In genomic region chr17:74860999-74861553, GRCh38 we compare ENCODE assay signal across 11 cellular contexts. TPM values are rescaled to one million over a fixed set of nuclear protein-coding genes. Genes with fewer than 3 reads are reported as not detected.
DNase-seq lines count a peak whose midpoint lies in the region; ATAC-seq and TF ChIP-seq lines count a peak whose summit lies in the region.
"Had no signal": no experiment of that assay in that cellular context is flagged by ENCODE, and none has a peak within 500 bp of the region (broad histone marks: within the 10 kb centered on the region; RNA-seq: fewer than 3 reads in every experiment).

No MANE protein-coding gene starts in this region.

- peaks cover 9% of the 10 kb centered on the region for H3K4me1 Mint-ChIP-seq in activated CD4-positive, alpha-beta T cell treated with anti-CD3 and anti-CD28 coated beads, Interleukin-2, amount 10 ng/mL, durations not matched to agents 24 days and 14 days
- peaks cover 32% of the 10 kb centered on the region for H3K4me1 Mint-ChIP-seq in activated B cell treated with CpG ODN at 0.5 μM for 24 hours
- peaks cover 47% of the 10 kb centered on the region for H3K4me1 Mint-ChIP-seq in stimulated activated memory B cell treated with anti-CD40 and anti-IgM and Interleukin-4, amounts not matched to agents 10 μg/mL and 1 μg/mL and 100 μg/mL, for 72 hours

- H3K9me3 Mint-ChIP-seq in activated CD4-positive, alpha-beta T cell treated with anti-CD3 and anti-CD28 coated beads, Interleukin-2, amount 10 ng/mL, durations not matched to agents 24 days and 14 days: no peaks in the 10 kb centered on the region
- H3K9me3 Mint-ChIP-seq in activated B cell treated with CpG ODN at 0.5 μM for 24 hours: no peaks in the 10 kb centered on the region
- H3K9me3 Mint-ChIP-seq in stimulated activated memory B cell treated with anti-CD40 and anti-IgM and Interleukin-4, amounts not matched to agents 10 μg/mL and 1 μg/mL and 100 μg/mL, for 72 hours: no peaks in the 10 kb centered on the region

- no peak for ATAC-seq in activated B cell treated with CpG ODN at 0.5 μM for 24 hours (ENCODE audit: low read depth)
- ATAC-seq in stimulated activated memory B cell treated with anti-CD40 and anti-IgM and Interleukin-4, amounts not matched to agents 10 μg/mL and 1 μg/mL and 100 μg/mL, for 72 hours: no peak
- ATAC-seq in HG03039 (IDR thresholded peaks at IDR 0.05; ENCODE audit: unreplicated experiment): no peak
- ATAC-seq in GM18870 (IDR thresholded peaks at IDR 0.05; ENCODE audit: unreplicated experiment): no peak
- ATAC-seq: gastroesophageal sphincter had no signal

- peaks cover 15% of the 10 kb centered on the region for H3K36me3 Mint-ChIP-seq in activated CD4-positive, alpha-beta T cell treated with anti-CD3 and anti-CD28 coated beads, Interleukin-2, amount 10 ng/mL, durations not matched to agents 24 days and 14 days (ENCODE audit: low read depth)
- H3K36me3 Mint-ChIP-seq in activated B cell treated with CpG ODN at 0.5 μM for 24 hours (ENCODE audit: low read depth): no peaks in the 10 kb centered on the region
- no peaks in the 10 kb centered on the region for H3K36me3 Mint-ChIP-seq in stimulated activated memory B cell treated with anti-CD40 and anti-IgM and Interleukin-4, amounts not matched to agents 10 μg/mL and 1 μg/mL and 100 μg/mL, for 72 hours

- in situ Hi-C loops in ACHN (cut with HindIII; ENCODE audit: low pct_ligation_motif_present, low pct_unique_long_range_greater_than_20kb, low sequenced_read_pairs): no loop called here

- no peak overlapping the region for H3K27ac Mint-ChIP-seq in activated CD4-positive, alpha-beta T cell treated with anti-CD3 and anti-CD28 coated beads, Interleukin-2, amount 10 ng/mL, durations not matched to agents 24 days and 14 days
- H3K27ac Mint-ChIP-seq in activated B cell treated with CpG ODN at 0.5 μM for 24 hours: no peak overlapping the region
- H3K27ac Mint-ChIP-seq in stimulated activated memory B cell treated with anti-CD40 and anti-IgM and Interleukin-4, amounts not matched to agents 10 μg/mL and 1 μg/mL and 100 μg/mL, for 72 hours: peak overlapping the region; percentile 42

- CTCF ChIA-PET in activated B cell treated with CpG ODN at 0.5 μM for 24 hours (lab: Charles Lee): interaction anchor here (0.8 to 8.1 kb wide), 7 partner anchors 12 to 123 kb away, joined by 3 to 95 read pairs (median 6); partner anchors contain the start of genes FDXR and NAT9

- TF ChIP-seq CTCF in activated B cell treated with CpG ODN at 0.5 μM for 24 hours (IDR thresholded peaks at IDR 0.05): no peak

- H3K27me3 Mint-ChIP-seq in activated CD4-positive, alpha-beta T cell treated with anti-CD3 and anti-CD28 coated beads, Interleukin-2, amount 10 ng/mL, durations not matched to agents 24 days and 14 days: peaks cover 47% of the 10 kb centered on the region
- H3K27me3 Mint-ChIP-seq in activated B cell treated with CpG ODN at 0.5 μM for 24 hours: peaks cover 34% of the 10 kb centered on the region
- H3K27me3 Mint-ChIP-seq in stimulated activated memory B cell treated with anti-CD40 and anti-IgM and Interleukin-4, amounts not matched to agents 10 μg/mL and 1 μg/mL and 100 μg/mL, for 72 hours: peaks cover 75% of the 10 kb centered on the region

- peak overlapping the region; percentile 44 for H3K4me3 ChIP-seq in iPS-18c (ENCODE audit: insufficient read depth, low read depth, low read length)
- H3K4me3 ChIP-seq: SJSA1 had no signal

- intact Hi-C loops in activated CD4-positive, alpha-beta T cell treated with anti-CD3 and anti-CD28 coated beads, Interleukin-2, amount 10 ng/mL, durations not matched to agents 24 days and 14 days (cut with micrococcal nuclease): no loop called here
- intact Hi-C loops in activated B cell treated with CpG ODN at 0.5 μM for 24 hours (cut with micrococcal nuclease): loop anchor here (2.0 to 5.0 kb wide), 2 partner anchors 20 to 294 kb away; partner anchors contain the start of gene CD300H

- POLR2A ChIA-PET in activated B cell treated with CpG ODN at 0.5 μM for 24 hours (lab: Charles Lee): interaction anchor here (0.6 to 4.7 kb wide), 3 partner anchors 12 to 303 kb away, joined by 4 to 28 read pairs (median 5); partner anchors contain the start of gene FDXR

- peak; percentile 65 for DNase-seq in activated CD4-positive, alpha-beta T cell treated with anti-CD3 and anti-CD28 coated beads, Interleukin-2, amount 10 ng/mL, durations not matched to agents 24 days and 14 days
- no peak for DNase-seq in activated CD4-positive, alpha-beta T cell treated with anti-CD3 and anti-CD28 coated beads for 48 hours
- no peak for DNase-seq in activated B cell treated with CpG ODN at 0.5 μM for 24 hours
- no peak for DNase-seq in ACHN

- H3K4me3 Mint-ChIP-seq in activated CD4-positive, alpha-beta T cell treated with anti-CD3 and anti-CD28 coated beads, Interleukin-2, amount 10 ng/mL, durations not matched to agents 24 days and 14 days: no peak overlapping the region
- peak overlapping the region; percentile 59 for H3K4me3 Mint-ChIP-seq in activated B cell treated with CpG ODN at 0.5 μM for 24 hours
- peak overlapping the region; percentile 41 for H3K4me3 Mint-ChIP-seq in stimulated activated memory B cell treated with anti-CD40 and anti-IgM and Interleukin-4, amounts not matched to agents 10 μg/mL and 1 μg/mL and 100 μg/mL, for 72 hours

- no peaks in the 10 kb centered on the region for H3K9me3 ChIP-seq in iPS-18c (ENCODE audit: control insufficient read depth, insufficient read depth, low read length)
- H3K9me3 ChIP-seq: gastroesophageal sphincter had no signal

RNA-seq across cellular contexts. Expression of gene GRIN2C, which starts 1.4 kb away (rescaled TPM):
- 0.05 and 0.19 TPM in 2 replicates for total RNA-seq in activated CD4-positive, alpha-beta T cell treated with anti-CD3 and anti-CD28 coated beads, Interleukin-2, amount 10 ng/mL, durations not matched to agents 24 days and 14 days
- not detected in 2 replicates for total RNA-seq in activated B cell treated with CpG ODN at 0.5 μM for 24 hours
- total RNA-seq: myocyte, SJSA1 had no signal

RNA-seq across cellular contexts. Expression of gene FDXR, which starts 11.7 kb away (rescaled TPM):
- 18.8 and 20.5 TPM in 2 replicates for total RNA-seq in activated CD4-positive, alpha-beta T cell treated with anti-CD3 and anti-CD28 coated beads, Interleukin-2, amount 10 ng/mL, durations not matched to agents 24 days and 14 days
- total RNA-seq in activated B cell treated with CpG ODN at 0.5 μM for 24 hours: 4.6 and 5.5 TPM in 2 replicates

RNA-seq across cellular contexts. Expression of gene FADS6, which starts 32.4 kb away (rescaled TPM):
- not detected in 2 replicates for total RNA-seq in activated CD4-positive, alpha-beta T cell treated with anti-CD3 and anti-CD28 coated beads, Interleukin-2, amount 10 ng/mL, durations not matched to agents 24 days and 14 days
- total RNA-seq in activated B cell treated with CpG ODN at 0.5 μM for 24 hours: not detected in 2 replicates
- total RNA-seq: myocyte, SJSA1 had no signal
